Comparison of ENCODE assay signal across 29 cellular contexts in the genomic region with DNA sequence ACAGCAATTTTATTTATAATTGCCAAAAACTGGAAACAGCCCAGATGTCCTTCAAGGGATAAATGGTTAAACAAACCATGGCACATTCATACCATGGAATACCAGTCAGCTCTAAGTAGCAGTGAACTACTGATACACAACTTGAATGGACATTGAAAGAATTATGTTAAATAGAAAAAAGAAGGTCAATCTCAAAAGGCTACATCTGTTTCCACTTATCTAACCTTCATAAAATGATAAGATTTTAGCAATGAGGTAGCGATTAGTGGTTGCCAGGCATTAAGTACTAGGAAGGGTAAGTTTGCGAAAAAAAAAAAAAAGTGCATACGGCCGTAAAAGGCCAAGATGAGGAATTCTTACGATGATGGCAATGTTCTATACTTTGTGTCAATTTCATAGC.
"Had no signal": no experiment of that assay in that cellular context is flagged by ENCODE, and none has a peak within 500 bp of the region (broad histone marks: within the 10 kb centered on the region; RNA-seq: fewer than 3 reads in every experiment).

No MANE protein-coding gene starts in this region.

- H3K27me3 ChIP-seq: adrenal gland, body of pancreas, brain microvascular endothelial cell, breast epithelium had no signal

- H3K4me3 ChIP-seq: adrenal gland, body of pancreas, breast epithelium had no signal

- DNase-seq: activated B cell treated with CpG ODN at 0.5 μM for 24 hours; activated CD4-positive, alpha-beta memory T cell treated with anti-CD3 and anti-CD28 coated beads for 36 hours; activated CD4-positive, alpha-beta T cell treated with anti-CD3 and anti-CD28 coated beads for 4 hours; activated CD4-positive, alpha-beta T cell treated with anti-CD3 and anti-CD28 coated beads, Interleukin-2, amount 10 ng/mL, durations not matched to agents 24 days and 14 days; activated CD4-positive, alpha-beta T cell treated with anti-CD3 and anti-CD28 coated beads, Interleukin-2, amount 50 U/mL, for 1 hour; activated CD4-positive, alpha-beta T cell treated with anti-CD3 and anti-CD28 coated beads, Interleukin-2, amount 50 U/mL, for 4 hours; activated CD4-positive, CD25-positive, alpha-beta regulatory T cell treated with anti-CD3 and anti-CD28 coated beads, Interleukin-2, amount 50 U/mL, for 72 hours; activated CD8-positive, alpha-beta memory T cell treated with anti-CD3 and anti-CD28 coated beads, Interleukin-2, amount 50 U/mL, for 4 hours; activated CD8-positive, alpha-beta T cell treated with anti-CD3 and anti-CD28 coated beads for 36 hours; activated effector memory CD4-positive, alpha-beta T cell treated with anti-CD3 and anti-CD28 coated beads, Interleukin-2, amount 50 U/mL, for 16 hours; activated gamma-delta T cell treated with Interleukin-2 at 50 U/mL for 16 hours; activated naive CD4-positive, alpha-beta T cell; activated naive CD4-positive, alpha-beta T cell treated with anti-CD3 and anti-CD28 coated beads for 36 hours; activated naive CD4-positive, alpha-beta T cell treated with anti-CD3 and anti-CD28 coated beads, Interleukin-2, amount 50 U/mL, for 16 hours; activated naive CD8-positive, alpha-beta T cell treated with anti-CD3 and anti-CD28 coated beads for 36 hours; activated T-cell treated with anti-CD3 and anti-CD28 coated beads for 4 hours; activated T-cell treated with anti-CD3 and anti-CD28 coated beads, Interleukin-2, amount 50 U/mL, for 1 hour; activated T-cell treated with anti-CD3 and anti-CD28 coated beads, Interleukin-2, amount 50 U/mL, for 4 hours; activated T-cell treated with anti-CD3 and anti-CD28 coated beads, Interleukin-2, amount 50 U/mL, for 72 hours; adrenal gland; amniotic stem cell; aorta; body of pancreas; brain microvascular endothelial cell; central memory CD4-positive, alpha-beta T cell; T-helper 2 cell; T-helper 9 cell had no signal

- H3K36me3 ChIP-seq: adrenal gland, brain microvascular endothelial cell, breast epithelium had no signal

- H3K27ac ChIP-seq: adrenal gland, body of pancreas, brain microvascular endothelial cell, breast epithelium, VCaP had no signal

- H3K4me1 ChIP-seq: adrenal gland, body of pancreas, breast epithelium had no signal

- H3K9me3 ChIP-seq: adrenal gland, body of pancreas, breast epithelium had no signal
